ENCODE assay signal across 8 cellular contexts in genomic region chr1:220046052-220046930, GRCh38. TPM values are rescaled to one million over a fixed set of nuclear protein-coding genes. Genes with fewer than 3 reads are reported as not detected.
DNase-seq lines count a peak whose midpoint lies in the region; ATAC-seq and TF ChIP-seq lines count a peak whose summit lies in the region.

TSS of gene EPRS1 (minus strand) at chr1:220046505. CDS start at chr1:220046388, 117 bp downstream.

- no peaks in the 10 kb centered on the region for H3K27me3 ChIP-seq in Panc1 (ENCODE audit: control insufficient read depth, insufficient read depth, low read length)
- no peaks in the 10 kb centered on the region for H3K27me3 ChIP-seq in esophagus muscularis mucosa

- no TSS peak for BruUV-seq in Panc1 (replicated peaks; lab: Mats Ljungman, UMichigan)

- H3K27ac ChIP-seq in Panc1 (ENCODE audit: low read length) (peak within 1 kb of the TSS; percentile 95), esophagus muscularis mucosa (replicated peaks in 1 of 4) (peak within 1 kb of the TSS; percentile 82 to 94 (median 90))

- no peaks in the 10 kb centered on the region for H3K9me3 ChIP-seq in Panc1 (ENCODE audit: control insufficient read depth, insufficient read depth, low read depth, low read length)
- no peaks in the 10 kb centered on the region for H3K9me3 ChIP-seq in esophagus muscularis mucosa

- peaks cover 50% of the 10 kb centered on the region for H3K36me3 Mint-ChIP-seq in stimulated activated effector memory CD8-positive, alpha-beta T cell treated with anti-CD3 and anti-CD28 coated beads, Interleukin-12 subunit alpha, Interleukin-12 subunit beta, amount 100 ng/mL, for 72 hours

- no peak for TF ChIP-seq EP300 in esophagus muscularis mucosa (IDR thresholded peaks at IDR 0.05)

- in situ Hi-C loops in KBM-7 (cut with MboI; ENCODE audit: low pct_unique_long_range_greater_than_20kb, low sequenced_read_pairs): no loop called here
- in situ Hi-C loops in Panc1 (cut with HindIII; ENCODE audit: low pct_unique_long_range_greater_than_20kb, low sequenced_read_pairs): no loop called here

- H3K4me3 ChIP-seq in Panc1 (ENCODE audit: low read depth in 2 of 2, low read length in 2 of 2): peak within 1 kb of the TSS; percentile 86 to 92
- peak within 1 kb of the TSS; percentile 70 to 93 (median 84) for H3K4me3 ChIP-seq in esophagus muscularis mucosa

- ATAC-seq in GM21619 (IDR thresholded peaks at IDR 0.05; ENCODE audit: unreplicated experiment) (peak; percentile 99), Panc1 (peak; percentile 99)
- peak; percentile 99 for ATAC-seq in stimulated activated effector memory CD8-positive, alpha-beta T cell treated with anti-CD3 and anti-CD28 coated beads, Interleukin-12 subunit alpha, Interleukin-12 subunit beta, amount 100 ng/mL, for 72 hours

- intact Hi-C loops in Panc1 (cut with micrococcal nuclease; ENCODE audit: unreplicated experiment) (no loop called here), esophagus muscularis mucosa (cut with DNase I) (loop anchor here (5.0 kb wide), 1 partner anchor 41 kb away; the partner anchor contains the start of gene BPNT1)

- no peaks in the 10 kb centered on the region for H3K9me3 Mint-ChIP-seq in stimulated activated effector memory CD8-positive, alpha-beta T cell treated with anti-CD3 and anti-CD28 coated beads, Interleukin-12 subunit alpha, Interleukin-12 subunit beta, amount 100 ng/mL, for 72 hours

- peak; percentile 10 for TF ChIP-seq POLR2A in esophagus muscularis mucosa (IDR thresholded peaks at IDR 0.05; ENCODE audit: low read depth)

- POLR2A ChIA-PET in Panc1 (lab: Charles Lee): interaction anchor here (0.6 kb wide), 1 partner anchor 48 kb away, joined by 3 read pairs; no protein-coding TSS in a partner anchor

- TF ChIP-seq CTCF in Panc1 (IDR thresholded peaks at IDR 0.05): peak; percentile 76
- peak; percentile 48 to 90 (median 60) for TF ChIP-seq CTCF in esophagus muscularis mucosa (IDR thresholded peaks at IDR 0.05)

- peak within 1 kb of the TSS; percentile 84 for H3K4me3 Mint-ChIP-seq in stimulated activated effector memory CD8-positive, alpha-beta T cell treated with anti-CD3 and anti-CD28 coated beads, Interleukin-12 subunit alpha, Interleukin-12 subunit beta, amount 100 ng/mL, for 72 hours

- WGBS in esophagus muscularis mucosa: under 1% methylated on average over 42 of the region's 71 CpGs

- peak within 1 kb of the TSS; percentile 97 for H3K27ac Mint-ChIP-seq in stimulated activated effector memory CD8-positive, alpha-beta T cell treated with anti-CD3 and anti-CD28 coated beads, Interleukin-12 subunit alpha, Interleukin-12 subunit beta, amount 100 ng/mL, for 72 hours

- CTCF ChIA-PET in Panc1 (lab: Charles Lee): no interaction called here

- H3K36me3 ChIP-seq in Panc1 (ENCODE audit: control insufficient read depth, insufficient read depth, low read length): peaks cover 5% of the 10 kb centered on the region; the same call in 1 of the 2 replicates
- H3K36me3 ChIP-seq in esophagus muscularis mucosa: peaks cover 0 to 5% (median 0%) of the 10 kb centered on the region in 4 donors

- H3K4me1 ChIP-seq in Panc1 (ENCODE audit: control insufficient read depth, insufficient read depth, low read length): peaks cover 4% of the 10 kb centered on the region; the same call in 1 of the 2 replicates
- H3K4me1 ChIP-seq in esophagus muscularis mucosa: peaks cover 10 to 29% (median 28%) of the 10 kb centered on the region in 4 donors

- DNase-seq in DMS53 (lab: John Stamatoyannopoulos, UW): peak; percentile 100
- peak; percentile 98 for DNase-seq in KBM-7
- DNase-seq in Panc1 (ENCODE audit: low read depth, low spot score): peak; percentile 94
- DNase-seq in activated T-cell treated with anti-CD3 and anti-CD28 coated beads, Interleukin-2, amount 50 U/mL, for 48 hours: peak; percentile 91 to 95
- peak; percentile 96 for DNase-seq in esophagus muscularis mucosa (ENCODE audit: extremely low spot score)
- DNase-seq in myocyte (ENCODE audit: low read depth): peak; percentile 98
- peak; percentile 83 to 94 for DNase-seq in stimulated activated effector memory CD8-positive, alpha-beta T cell treated with anti-CD3 and anti-CD28 coated beads, Interleukin-12 subunit alpha, Interleukin-12 subunit beta, amount 100 ng/mL, for 72 hours (ENCODE audit: low spot score in 2 of 2)

- H3K4me1 Mint-ChIP-seq in stimulated activated effector memory CD8-positive, alpha-beta T cell treated with anti-CD3 and anti-CD28 coated beads, Interleukin-12 subunit alpha, Interleukin-12 subunit beta, amount 100 ng/mL, for 72 hours: peaks cover 15% of the 10 kb centered on the region

RNA-seq across cellular contexts. Expression of gene EPRS1, which starts in this region (rescaled TPM):
- 143 TPM for total RNA-seq in Panc1 (2021; ENCODE audit: unreplicated experiment)
- polyA plus RNA-seq in Panc1 (2012; ENCODE audit: insufficient read length): 120 TPM
- total RNA-seq in esophagus muscularis mucosa: 10 to 100 TPM; 30.3 to 46.1 (median 40.9) TPM
- 69.3 and 83.8 TPM in 2 replicates for total RNA-seq in myocyte
- polyA plus RNA-seq in myocyte (2012): 65.7 TPM

Comparison
In these comparisons a context has a peak if more than half of its experiments do, and no peak if none do; other contexts are left out.
1. Peak in every context shown above with its lines: DNase-seq, ATAC-seq, H3K4me3 ChIP-seq and H3K27ac ChIP-seq.